ENCODE assay signal across 21 cellular contexts in genomic region chr16:11517926-11518325, GRCh38.
"Had no signal": no experiment of that assay in that cellular context is flagged by ENCODE, and none has a peak within 500 bp of the region (broad histone marks: within the 10 kb centered on the region; RNA-seq: fewer than 3 reads in every experiment).

No MANE protein-coding gene starts in this region.

- H3K79me2 ChIP-seq: hepatocyte had no signal

- H3K27me3 ChIP-seq: hepatocyte, ovary, testis, tibial nerve, upper lobe of right lung, vagina had no signal

- H3K4me3 ChIP-seq: hepatocyte, ovary, smooth muscle cell, testis, tibial nerve, upper lobe of right lung, vagina had no signal

- H3K4me1 ChIP-seq: testis, tibial nerve, upper lobe of right lung, vagina had no signal

- ATAC-seq: effector memory CD8-positive, alpha-beta T cell; left colon; left ventricle myocardium superior; right cardiac atrium; stimulated activated effector memory CD8-positive, alpha-beta T cell treated with anti-CD3 and anti-CD28 coated beads, Interleukin-12 subunit alpha, Interleukin-12 subunit beta, amount 100 ng/mL, for 72 hours; stimulated activated naive CD8-positive, alpha-beta T cell treated with anti-CD3 and anti-CD28 coated beads, Interleukin-15, Interleukin-2, amounts not matched to agents 100 U/mL and 50 U/mL, for 24 hours; upper lobe of right lung had no signal

- H2AFZ ChIP-seq: hepatocyte had no signal

- H3K27ac ChIP-seq: hepatocyte, ovary, testis, tibial nerve, upper lobe of right lung, vagina had no signal

- H3K4me2 ChIP-seq: hepatocyte, smooth muscle cell had no signal

- H3K36me3 ChIP-seq: ovary, upper lobe of right lung, vagina had no signal

- H3K9me3 ChIP-seq: ovary, testis, vagina had no signal

- DNase-seq: effector memory CD8-positive, alpha-beta T cell; foreskin melanocyte; head of caudate nucleus; kidney; left colon; left ventricle myocardium superior; mesendoderm; naive B cell; nucleus accumbens; ovary; stimulated activated CD4-positive, alpha-beta T cell treated with anti-CD3 and anti-CD28 coated beads, Interleukin-2, amount 100 ng/mL, for 48 hours; stimulated activated CD8-positive, alpha-beta memory T cell treated with anti-CD3 and anti-CD28 coated beads, Interleukin-4, amount 100 ng/mL, for 48 hours; stimulated activated naive CD8-positive, alpha-beta T cell treated with anti-CD3 and anti-CD28 coated beads, Interleukin-15, Interleukin-2, amounts not matched to agents 100 U/mL and 50 U/mL, for 24 hours; testis; upper lobe of right lung had no signal
